ENCODE assay signal across 10 cellular contexts in genomic region chr9:128251701-128252100, GRCh38. TPM values are rescaled to one million over a fixed set of nuclear protein-coding genes. Genes with fewer than 3 reads are reported as not detected.
DNase-seq lines count a peak whose midpoint lies in the region; ATAC-seq, FAIRE-seq and TF ChIP-seq lines count a peak whose summit lies in the region.
"Had no signal": no experiment of that assay in that cellular context is flagged by ENCODE, and none has a peak within 500 bp of the region (broad histone marks: within the 10 kb centered on the region; RNA-seq: fewer than 3 reads in every experiment).

No MANE protein-coding gene starts in this region.

- no peak for ATAC-seq in natural killer cell
- no peak for ATAC-seq in HG02852 (IDR thresholded peaks at IDR 0.05; ENCODE audit: unreplicated experiment)
- no peak for ATAC-seq in pancreas

- H3K4me3 ChIP-seq in pancreas: no peak overlapping the region

- no peak for DNase-seq in T-helper 1 cell
- DNase-seq in M059J (ENCODE audit: low read depth): peak; percentile 33
- DNase-seq in dermis blood vessel endothelial cell: peak; percentile 75
- DNase-seq in natural killer cell: no peak
- DNase-seq in HUDEP-2 (lab: John Stamatoyannopoulos, UW; ENCODE audit: unreplicated experiment in 76 of 76): no peak
- DNase-seq in pancreas: no peak
- DNase-seq: central memory CD4-positive, alpha-beta T cell had no signal

- H3K27ac Mint-ChIP-seq in T-helper 1 cell treated with Interleukin-12 subunit alpha and Interleukin-12 subunit beta and Interleukin-4 antibody, amounts not matched to agents 30 μg/mL and 1 μg/mL, for 36 hours: no peak overlapping the region
- H3K27ac Mint-ChIP-seq in natural killer cell: peak overlapping the region in 1 of 2 donors; percentile 66

- peaks cover 10% of the 10 kb centered on the region for H3K4me1 Mint-ChIP-seq in T-helper 1 cell treated with Interleukin-12 subunit alpha and Interleukin-12 subunit beta and Interleukin-4 antibody, amounts not matched to agents 30 μg/mL and 1 μg/mL, for 36 hours (ENCODE audit: low read depth)
- H3K4me1 Mint-ChIP-seq in natural killer cell: peaks cover 11 to 21% of the 10 kb centered on the region in 2 donors

- H3K9me3 Mint-ChIP-seq in T-helper 1 cell treated with Interleukin-12 subunit alpha and Interleukin-12 subunit beta and Interleukin-4 antibody, amounts not matched to agents 30 μg/mL and 1 μg/mL, for 36 hours: no peaks in the 10 kb centered on the region
- H3K9me3 Mint-ChIP-seq in natural killer cell: no peaks in the 10 kb centered on the region

- TF ChIP-seq CTCF in natural killer cell (IDR thresholded peaks at IDR 0.05) (no peak), pancreas (IDR thresholded peaks at IDR 0.05) (no peak)

- peak overlapping the region; percentile 7 for H3K4me3 Mint-ChIP-seq in T-helper 1 cell treated with Interleukin-12 subunit alpha and Interleukin-12 subunit beta and Interleukin-4 antibody, amounts not matched to agents 30 μg/mL and 1 μg/mL, for 36 hours
- H3K4me3 Mint-ChIP-seq in natural killer cell: peak overlapping the region; percentile 69

- 80 to 87% methylated on average over 3 of the region's 3 CpGs for WGBS in pancreas, 2 donors

- H3K27ac ChIP-seq in pancreas: no peak overlapping the region
- H3K27ac ChIP-seq: 22Rv1 had no signal

- H3K9me3 ChIP-seq in pancreas: no peaks in the 10 kb centered on the region

- H3K4me1 ChIP-seq in pancreas: peaks cover 0 to 3% (median 0%) of the 10 kb centered on the region in 3 donors

- intact Hi-C loops in natural killer cell (cut with micrococcal nuclease) (no loop called here), pancreas (cut with DNase I) (no loop called here)

- no peaks in the 10 kb centered on the region for H3K36me3 Mint-ChIP-seq in T-helper 1 cell treated with Interleukin-12 subunit alpha and Interleukin-12 subunit beta and Interleukin-4 antibody, amounts not matched to agents 30 μg/mL and 1 μg/mL, for 36 hours (ENCODE audit: low read depth)
- H3K36me3 Mint-ChIP-seq in natural killer cell: no peaks in the 10 kb centered on the region

- H3K27me3 ChIP-seq in pancreas: no peaks in the 10 kb centered on the region

- FAIRE-seq in pancreas (lab: Jason Lieb, UNC): no peak

- H3K36me3 ChIP-seq in pancreas: peaks cover 0 to under 1% (median 0%) of the 10 kb centered on the region in 3 donors

- H3K27me3 Mint-ChIP-seq in T-helper 1 cell treated with Interleukin-12 subunit alpha and Interleukin-12 subunit beta and Interleukin-4 antibody, amounts not matched to agents 30 μg/mL and 1 μg/mL, for 36 hours (ENCODE audit: low read depth): peaks cover 28% of the 10 kb centered on the region
- peaks cover 0 to 7% of the 10 kb centered on the region in 2 donors for H3K27me3 Mint-ChIP-seq in natural killer cell (ENCODE audit: low read depth in 2 of 2)

RNA-seq across cellular contexts. Expression of gene GOLGA2, which starts 24.1 kb away (rescaled TPM):
- 82.9 and 119 TPM in 2 replicates for total RNA-seq in M059J (2014; rRNA removed; shearing (Covaris generic))
- total RNA-seq in dermis blood vessel endothelial cell (68.6 and 76.2 TPM in 2 replicates), natural killer cell (100 to 1,000 TPM in 1 of 3 donors, 10 to 100 TPM in 2; 78.0 to 101 (median 90.9) TPM), pancreas (10 to 100 TPM; 37.9 to 64.0 (median 55.0) TPM)
- polyA plus RNA-seq in pancreas: 100 to 1,000 TPM in 1 of 2 donors, 10 to 100 TPM in 1; 97.0 to 105 TPM

RNA-seq across cellular contexts. Expression of gene SWI5, which starts 24.4 kb away (rescaled TPM):
- total RNA-seq in M059J (2014; rRNA removed; shearing (Covaris generic)): 61.4 and 68.8 TPM in 2 replicates
- total RNA-seq in dermis blood vessel endothelial cell: 26.9 and 29.1 TPM in 2 replicates
- 1 to 10 TPM; 6.3 to 9.3 (median 8.4) TPM for total RNA-seq in natural killer cell
- total RNA-seq in pancreas: 1 to 10 TPM; 6.3 to 9.6 (median 6.8) TPM
- 10 to 100 TPM; 10.5 to 20.2 TPM for polyA plus RNA-seq in pancreas

RNA-seq across cellular contexts. Expression of gene DNM1, which starts 48.5 kb away (rescaled TPM):
- total RNA-seq in M059J (2014; rRNA removed; shearing (Covaris generic)): 14.0 and 18.3 TPM in 2 replicates
- total RNA-seq in dermis blood vessel endothelial cell: 0.17 and 0.33 TPM in 2 replicates
- 1 to 10 TPM; 1.4 to 8.1 (median 2.6) TPM for total RNA-seq in natural killer cell
- 10 to 100 TPM in 3 of 6 donors, 1 to 10 TPM in 3; 5.8 to 19.3 (median 10.0) TPM for total RNA-seq in pancreas
- 10 to 100 TPM; 19.6 to 23.1 TPM for polyA plus RNA-seq in pancreas

Comparison
In these comparisons a context has a peak if more than half of its experiments do, and no peak if none do; other contexts are left out.
1. DNase-seq: peak in M059J (single experiment) and dermis blood vessel endothelial cell (single experiment); none in T-helper 1 cell (0 of 5), natural killer cell (single experiment), HUDEP-2 (0 of 76) and pancreas (0 of 6).